ENCODE assay signal across 1 cellular context in genomic region chr7:143214789-143215679, GRCh38.
TF ChIP-seq lines count a peak whose summit lies in the region.

No MANE protein-coding gene starts in this region.

TF ChIP-seq in SK-N-SH, 30 proteins besides CTCF, POLR2A, EP300 and RAD21 (continued from another document):
- 0 out of 2 replicates have a peak, but pooled peaks have one; percentile 56 for TF ChIP-seq RCOR1 (IDR thresholded peaks at IDR 0.05; ENCODE audit: low read length)
- TF ChIP-seq POLR2AphosphoS5 (IDR thresholded peaks at IDR 0.05; ENCODE audit: low read depth, low read length), result no peak
- TF ChIP-seq FOXJ3 (CRISPR knock-in tag; IDR thresholded peaks at IDR 0.05), result no peak
- TF ChIP-seq JUND (IDR thresholded peaks at IDR 0.05), result no peak
- no peak for TF ChIP-seq RXRA (IDR thresholded peaks at IDR 0.05; ENCODE audit: borderline replicate concordance, low read depth)
- TF ChIP-seq GATA2 (CRISPR knock-in tag; IDR thresholded peaks at IDR 0.05), result no peak
- TF ChIP-seq FOXM1 (IDR thresholded peaks at IDR 0.05; ENCODE audit: low read depth), result no peak
- 0 out of 2 replicates have a peak, but pooled peaks have one; percentile 33 for TF ChIP-seq NRF1 (IDR thresholded peaks at IDR 0.05; ENCODE audit: low read depth, low read length)
- no peak for TF ChIP-seq CHD2 (IDR thresholded peaks at IDR 0.05; ENCODE audit: low read length, partially characterized antibody)
- no peak for TF ChIP-seq USF1 (IDR thresholded peaks at IDR 0.05; ENCODE audit: borderline replicate concordance, low read depth)
- no peak for TF ChIP-seq TCF12 (IDR thresholded peaks at IDR 0.05)
- no peak for TF ChIP-seq TAF1 (IDR thresholded peaks at IDR 0.05; ENCODE audit: borderline replicate concordance, low read depth, low read length)
- TF ChIP-seq, protein P1, sequence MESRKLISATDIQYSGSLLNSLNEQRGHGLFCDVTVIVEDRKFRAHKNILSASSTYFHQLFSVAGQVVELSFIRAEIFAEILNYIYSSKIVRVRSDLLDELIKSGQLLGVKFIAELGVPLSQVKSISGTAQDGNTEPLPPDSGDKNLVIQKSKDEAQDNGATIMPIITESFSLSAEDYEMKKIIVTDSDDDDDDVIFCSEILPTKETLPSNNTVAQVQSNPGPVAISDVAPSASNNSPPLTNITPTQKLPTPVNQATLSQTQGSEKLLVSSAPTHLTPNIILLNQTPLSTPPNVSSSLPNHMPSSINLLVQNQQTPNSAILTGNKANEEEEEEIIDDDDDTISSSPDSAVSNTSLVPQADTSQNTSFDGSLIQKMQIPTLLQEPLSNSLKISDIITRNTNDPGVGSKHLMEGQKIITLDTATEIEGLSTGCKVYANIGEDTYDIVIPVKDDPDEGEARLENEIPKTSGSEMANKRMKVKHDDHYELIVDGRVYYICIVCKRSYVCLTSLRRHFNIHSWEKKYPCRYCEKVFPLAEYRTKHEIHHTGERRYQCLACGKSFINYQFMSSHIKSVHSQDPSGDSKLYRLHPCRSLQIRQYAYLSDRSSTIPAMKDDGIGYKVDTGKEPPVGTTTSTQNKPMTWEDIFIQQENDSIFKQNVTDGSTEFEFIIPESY (IDR thresholded peaks at IDR 0.05; ENCODE audit: borderline replicate concordance, low read depth), result no peak
- TF ChIP-seq GABPA (IDR thresholded peaks at IDR 0.05; ENCODE audit: low read depth), result no peak
- TF ChIP-seq SIN3A (IDR thresholded peaks at IDR 0.05; ENCODE audit: borderline replicate concordance, low read depth, low read length), result no peak
